In the genomic region with DNA sequence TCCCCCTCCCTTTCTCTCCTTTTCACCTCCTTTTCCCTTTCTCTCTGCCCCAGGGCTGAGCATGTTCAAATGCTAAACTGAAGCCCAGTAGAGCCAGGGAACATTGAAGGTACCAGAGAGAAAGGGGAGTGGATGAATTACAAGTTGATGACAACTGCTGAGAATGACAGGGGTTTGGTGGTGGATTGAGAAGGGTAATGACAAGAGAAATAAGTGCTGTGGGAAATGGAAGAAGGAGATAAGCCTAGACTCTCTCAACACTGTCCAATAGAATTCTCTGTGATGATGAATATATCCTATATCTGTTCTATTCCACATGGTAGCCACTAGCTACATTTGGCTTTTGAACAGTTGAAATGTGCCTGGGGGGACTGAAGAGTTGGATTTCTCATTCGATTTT, we compare ENCODE assay signal across 30 cellular contexts.
"Had no signal": no experiment of that assay in that cellular context is flagged by ENCODE, and none has a peak within 500 bp of the region (broad histone marks: within the 10 kb centered on the region; RNA-seq: fewer than 3 reads in every experiment).

No MANE protein-coding gene starts in this region.

- H3K4me3 ChIP-seq: left ventricle myocardium inferior, lung, pancreas, prostate gland, skin epidermis, suprapubic skin, thoracic aorta, tibial artery, upper lobe of right lung had no signal

- H3K36me3 ChIP-seq: left ventricle myocardium inferior, pancreas, prostate gland, suprapubic skin, thoracic aorta, tibial artery, upper lobe of right lung had no signal

- H3K27ac Mint-ChIP-seq: immature natural killer cell; nephron; stimulated activated naive CD8-positive, alpha-beta T cell treated with anti-CD3 and anti-CD28 coated beads, Interleukin-15, Interleukin-2, amounts not matched to agents 100 ng/mL and 50 ng/mL, for 24 hours had no signal

- H3K9me3 Mint-ChIP-seq: immature natural killer cell; naive thymus-derived CD8-positive, alpha-beta T cell; nephron; neural crest cell; stimulated activated naive CD8-positive, alpha-beta T cell treated with anti-CD3 and anti-CD28 coated beads, Interleukin-15, Interleukin-2, amounts not matched to agents 100 ng/mL and 50 ng/mL, for 24 hours had no signal

- H3K27me3 ChIP-seq: pancreas, suprapubic skin, tibial artery, upper lobe of right lung had no signal

- H3K27me3 Mint-ChIP-seq: naive thymus-derived CD8-positive, alpha-beta T cell; stimulated activated naive CD8-positive, alpha-beta T cell treated with anti-CD3 and anti-CD28 coated beads, Interleukin-15, Interleukin-2, amounts not matched to agents 100 ng/mL and 50 ng/mL, for 24 hours had no signal

- H3K4me1 Mint-ChIP-seq: neural crest cell had no signal

- ATAC-seq: naive thymus-derived CD8-positive, alpha-beta T cell; pancreas; right cardiac atrium; sciatic nerve; upper lobe of right lung had no signal

- FAIRE-seq: islet of Langerhans, kidney, pancreas, urothelium cell line had no signal

- H3K9me3 ChIP-seq: left ventricle myocardium inferior, pancreas, prostate gland, suprapubic skin, thoracic aorta, tibial artery, upper lobe of right lung had no signal

- H3K27ac ChIP-seq: left ventricle myocardium inferior, pancreas, prostate gland, skin epidermis, suprapubic skin, thoracic aorta, tibial artery, upper lobe of right lung had no signal

- H3K36me3 Mint-ChIP-seq: immature natural killer cell had no signal

- H3K4me1 ChIP-seq: pancreas, prostate gland, tibial artery, upper lobe of right lung had no signal

- H3K4me3 Mint-ChIP-seq: immature natural killer cell; naive thymus-derived CD8-positive, alpha-beta T cell; nephron; neural crest cell; stimulated activated naive CD8-positive, alpha-beta T cell treated with anti-CD3 and anti-CD28 coated beads, Interleukin-15, Interleukin-2, amounts not matched to agents 100 ng/mL and 50 ng/mL, for 24 hours had no signal

- DNase-seq: hippocampal formation; immature natural killer cell; kidney; left ventricle myocardium inferior; midbrain; naive thymus-derived CD8-positive, alpha-beta T cell; nucleus accumbens; pancreas; posterior cingulate gyrus; retina; right cardiac atrium; stimulated activated CD4-positive, alpha-beta T cell treated with anti-CD3 and anti-CD28 coated beads, Interleukin-12 subunit alpha, Interleukin-12 subunit beta, amount 100 ng/mL, for 4 hours; stimulated activated CD4-positive, alpha-beta T cell treated with anti-CD3 and anti-CD28 coated beads, Interleukin-15, amount 100 ng/mL, for 24 hours; stimulated activated CD4-positive, alpha-beta T cell treated with anti-CD3 and anti-CD28 coated beads, Interleukin-2, amount 100 ng/mL, for 24 hours; stimulated activated CD4-positive, alpha-beta T cell treated with anti-CD3 and anti-CD28 coated beads, Interleukin-4, amount 100 ng/mL, for 1 hour; stimulated activated naive CD4-positive, alpha-beta T cell; tibial artery; trophoblast cell; upper lobe of right lung had no signal
